15 cellular contexts compared by ENCODE assay signal in genomic region chr14:101979666-101980065, GRCh38. TPM values are rescaled to one million over a fixed set of nuclear protein-coding genes. Genes with fewer than 3 reads are reported as not detected.
A peak's percentile ranks its signal among the peaks of the same experiment; 100 is the strongest.
DNase-seq lines count a peak whose midpoint lies in the region; ATAC-seq and TF ChIP-seq lines count a peak whose summit lies in the region.
"Had no signal": no experiment of that assay in that cellular context is flagged by ENCODE, and none has a peak within 500 bp of the region (broad histone marks: within the 10 kb centered on the region; RNA-seq: fewer than 3 reads in every experiment).

No MANE protein-coding gene starts in this region.

- DNase-seq in ascending aorta (ENCODE audit: low spot score in 2 of 2) (peak in 1 of 2 donors; percentile 12), iris pigment epithelial cell (ENCODE audit: low read depth) (peak; percentile 72), suprapubic skin (ENCODE audit: low spot score in 2 of 2) (no peak)
- DNase-seq: activated gamma-delta T cell treated with Interleukin-2 at 50 U/mL for 16 hours; CD4-positive, CD25-positive, alpha-beta regulatory T cell; head of caudate nucleus; Karpas-422; NCI-H1417 treated with DMSO at 0.1 percent for 48 hours; NCI-H446; spleen had no signal

- H3K27ac ChIP-seq in HEK293 (ENCODE audit: extremely low read depth, low read depth, low read length) (no peak overlapping the region), ascending aorta (peak overlapping the region; percentile 30 to 67), suprapubic skin (peak overlapping the region; percentile 75)
- H3K27ac ChIP-seq: HL-60 had no signal

- H3K27me3 ChIP-seq in ascending aorta (no peaks in the 10 kb centered on the region), suprapubic skin (no peaks in the 10 kb centered on the region)
- H3K27me3 ChIP-seq: spleen had no signal

- CTCF ChIA-PET in HEK293 (lab: Yijun Ruan, JAX): interaction anchor here (3.0 kb wide), 1 partner anchor 18 kb away, joined by 13 read pairs; no protein-coding TSS in a partner anchor

- intact Hi-C loops in ascending aorta (cut with DNase I): loop anchor here (2.0 kb wide), 1 partner anchor 15 kb away; the partner anchor contains the start of gene DYNC1H1

- 75% methylated on average over 6 of the region's 6 CpGs for WGBS in suprapubic skin

- no peak for TF ChIP-seq POLR2A in suprapubic skin (IDR thresholded peaks at IDR 0.05)

- POLR2A ChIA-PET in HEK293 (lab: Yijun Ruan, JAX): no interaction called here

- H3K9me3 ChIP-seq in HEK293 (ENCODE audit: control insufficient read depth, insufficient read depth, low read depth, low read length): no peaks in the 10 kb centered on the region
- H3K9me3 ChIP-seq in ascending aorta: no peaks in the 10 kb centered on the region
- H3K9me3 ChIP-seq in suprapubic skin: no peaks in the 10 kb centered on the region
- H3K9me3 ChIP-seq: spleen had no signal

- ATAC-seq in HG03469 (IDR thresholded peaks at IDR 0.05; ENCODE audit: unreplicated experiment) (no peak), HG03460 (IDR thresholded peaks at IDR 0.05; ENCODE audit: unreplicated experiment) (no peak), GM21737 (IDR thresholded peaks at IDR 0.05; ENCODE audit: unreplicated experiment) (no peak)

- TF ChIP-seq EP300 in suprapubic skin (IDR thresholded peaks at IDR 0.05): no peak

- TF ChIP-seq CTCF in HEK293 (tag by site-specific recombination; IDR thresholded peaks at IDR 0.05): no peak
- no peak for TF ChIP-seq CTCF in ascending aorta (IDR thresholded peaks at IDR 0.05)
- no peak for TF ChIP-seq CTCF in suprapubic skin (IDR thresholded peaks at IDR 0.05)

- H3K4me1 ChIP-seq in HEK293 (ENCODE audit: control insufficient read depth, insufficient read depth, low read length): no peaks in the 10 kb centered on the region
- H3K4me1 ChIP-seq in ascending aorta: peaks cover 3 to 4% of the 10 kb centered on the region in 2 donors
- peaks cover 25% of the 10 kb centered on the region for H3K4me1 ChIP-seq in suprapubic skin

- H3K36me3 ChIP-seq in HEK293 (ENCODE audit: control insufficient read depth in 2 of 2, insufficient read depth in 1 of 2, low read length in 2 of 2): peaks cover 84 to 89% of the 10 kb centered on the region in 2 experiments
- H3K36me3 ChIP-seq in ascending aorta: peaks cover 48 to 73% of the 10 kb centered on the region in 2 donors
- H3K36me3 ChIP-seq in suprapubic skin: peaks cover 77% of the 10 kb centered on the region

- H3K4me3 ChIP-seq in HEK293 (ENCODE audit: low read depth, low read length) (no peak overlapping the region), ascending aorta (no peak overlapping the region), suprapubic skin (no peak overlapping the region)
- H3K4me3 ChIP-seq: spleen had no signal

TF ChIP-seq in HEK293, 187 proteins besides CTCF, POLR2A, EP300 and RAD21:
- 0 out of 2 replicates have a peak, but pooled peaks have one; percentile 26 for TF ChIP-seq PRDM1 (tag by site-specific recombination; IDR thresholded peaks at IDR 0.05)
- no peak for TF ChIP-seq ZNF555 (tag by site-specific recombination; conservative IDR thresholded peaks at IDR 0.05)
- no peak for TF ChIP-seq ZNF510 (tag by site-specific recombination; IDR thresholded peaks at IDR 0.05; ENCODE audit: insufficient replicate concordance)
- TF ChIP-seq ZNF239 (tag by site-specific recombination; IDR thresholded peaks at IDR 0.05): no peak

RNA-seq across cellular contexts. Expression of gene DYNC1H1, which starts 15.3 kb away (rescaled TPM):
- 577 TPM for total RNA-seq in ascending aorta
- total RNA-seq in suprapubic skin: 100 to 1,000 TPM; 556 to 753 (median 634) TPM
